14 cellular contexts compared by ENCODE assay signal in the genomic region with DNA sequence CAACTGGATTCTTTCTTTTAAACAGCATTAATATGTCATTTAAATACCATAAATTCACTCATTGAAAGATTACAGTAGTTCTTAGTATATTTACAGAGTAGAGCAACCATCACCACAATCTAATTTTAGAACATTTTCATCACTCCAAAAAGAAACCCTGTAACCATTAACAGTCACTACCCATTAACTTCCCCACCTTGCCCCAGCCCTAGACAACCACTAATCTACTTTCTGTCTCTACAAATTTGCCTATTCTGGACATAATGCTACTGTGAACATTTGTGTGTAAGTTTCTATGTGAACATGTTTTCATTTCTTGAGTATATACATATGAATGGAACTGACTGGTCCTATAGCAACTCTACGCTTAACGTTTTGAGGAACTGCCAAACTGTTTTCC. TPM values are rescaled to one million over a fixed set of nuclear protein-coding genes. Genes with fewer than 3 reads are reported as not detected.
DNase-seq lines count a peak whose midpoint lies in the region; ATAC-seq, FAIRE-seq and TF ChIP-seq lines count a peak whose summit lies in the region.
"Had no signal": no experiment of that assay in that cellular context is flagged by ENCODE, and none has a peak within 500 bp of the region (broad histone marks: within the 10 kb centered on the region; RNA-seq: fewer than 3 reads in every experiment).

No MANE protein-coding gene starts in this region.

- H3K9me3 Mint-ChIP-seq in astrocyte (ENCODE audit: unreplicated experiment) = no peaks in the 10 kb centered on the region
- H3K9me3 Mint-ChIP-seq: CD8-positive, alpha-beta T cell; nephron progenitor cell had no signal

- H3K9me3 ChIP-seq in astrocyte (ENCODE audit: insufficient read depth, low read depth, low read length) (no peaks in the 10 kb centered on the region), pancreas (no peaks in the 10 kb centered on the region)
- H3K9me3 ChIP-seq: tibial artery had no signal

- intact Hi-C loops in pancreas (cut with DNase I) = loop anchor here in 1 of 3 donors (10.0 kb wide), 1 partner anchor 689 kb away; no protein-coding TSS in a partner anchor

- no peak overlapping the region for H3K4me3 Mint-ChIP-seq in astrocyte (ENCODE audit: unreplicated experiment)
- H3K4me3 Mint-ChIP-seq: CD8-positive, alpha-beta T cell; nephron progenitor cell had no signal

- H3K27ac ChIP-seq in astrocyte (ENCODE audit: low read depth, low read length) = no peak overlapping the region
- H3K27ac ChIP-seq in pancreas = no peak overlapping the region
- H3K27ac ChIP-seq: RWPE1, tibial artery had no signal

- peaks cover 26% of the 10 kb centered on the region for H3K36me3 Mint-ChIP-seq in astrocyte (ENCODE audit: low read depth, unreplicated experiment)

- peaks cover 4% of the 10 kb centered on the region for H4K20me1 ChIP-seq in astrocyte (ENCODE audit: insufficient read depth, low read length)

- DNase-seq in astrocyte (ENCODE audit: low read depth) (no peak), pancreas (no peak), germinal center (ENCODE audit: low spot score) (no peak)
- DNase-seq in activated CD8-positive, alpha-beta memory T cell treated with anti-CD3 and anti-CD28 coated beads for 24 hours = no peak
- DNase-seq: activated CD4-positive, alpha-beta T cell treated with anti-CD3 and anti-CD28 coated beads, Interleukin-2, amount 50 U/mL, for 48 hours; activated naive CD4-positive, alpha-beta T cell treated with Interleukin-2 at 50 U/mL for 16 hours; CD8-positive, alpha-beta T cell; nephron progenitor cell; tibial artery had no signal

- H3K9ac ChIP-seq in astrocyte (ENCODE audit: low read length) = no peak overlapping the region

- H3K4me1 Mint-ChIP-seq in astrocyte (ENCODE audit: low read depth, unreplicated experiment) = no peaks in the 10 kb centered on the region
- H3K4me1 Mint-ChIP-seq: nephron progenitor cell had no signal

- H3K27ac Mint-ChIP-seq in astrocyte (ENCODE audit: unreplicated experiment) = no peak overlapping the region
- H3K27ac Mint-ChIP-seq: CD8-positive, alpha-beta T cell; nephron progenitor cell had no signal

- H3K4me2 ChIP-seq in astrocyte (ENCODE audit: low read length) = no peak overlapping the region
- H3K4me2 ChIP-seq: smooth muscle cell had no signal

- ATAC-seq in GM19023 (IDR thresholded peaks at IDR 0.05; ENCODE audit: unreplicated experiment) (peak; percentile 87), GM21423 (IDR thresholded peaks at IDR 0.05; ENCODE audit: unreplicated experiment) (peak; percentile 93), HG03066 (IDR thresholded peaks at IDR 0.05; ENCODE audit: low read depth, unreplicated experiment) (peak; percentile 91), pancreas (no peak)
- ATAC-seq: CD8-positive, alpha-beta T cell had no signal

- no peak overlapping the region for H3K4me3 ChIP-seq in astrocyte (ENCODE audit: insufficient read depth, low read depth, low read length)
- H3K4me3 ChIP-seq in pancreas = no peak overlapping the region
- H3K4me3 ChIP-seq: smooth muscle cell, tibial artery had no signal

- H3K27me3 Mint-ChIP-seq in astrocyte (ENCODE audit: low read depth, unreplicated experiment) = no peaks in the 10 kb centered on the region

- peaks cover 14% of the 10 kb centered on the region for H3K36me3 ChIP-seq in astrocyte (ENCODE audit: insufficient read depth, low read length)
- peaks cover 0 to 6% (median 0%) of the 10 kb centered on the region in 3 donors for H3K36me3 ChIP-seq in pancreas

- H3K27me3 ChIP-seq in astrocyte (ENCODE audit: insufficient read depth, low read length) (no peaks in the 10 kb centered on the region), pancreas (no peaks in the 10 kb centered on the region)
- H3K27me3 ChIP-seq: tibial artery had no signal

- peak; percentile 45 for FAIRE-seq in astrocyte (lab: Jason Lieb, UNC)
- no peak for FAIRE-seq in pancreas (lab: Jason Lieb, UNC)

- WGBS in pancreas, 2 donors = 89 to 92% methylated on average over 2 of the region's 2 CpGs

- H2AFZ ChIP-seq in astrocyte (ENCODE audit: low read depth, low read length) = no peak overlapping the region

- no peaks in the 10 kb centered on the region for H3K4me1 ChIP-seq in astrocyte (ENCODE audit: insufficient read depth, low read length)
- H3K4me1 ChIP-seq in pancreas = no peaks in the 10 kb centered on the region
- H3K4me1 ChIP-seq: tibial artery had no signal

- TF ChIP-seq CTCF in astrocyte (IDR thresholded peaks at IDR 0.05; ENCODE audit: insufficient read depth, low read depth, low read length) = no peak
- no peak for TF ChIP-seq CTCF in pancreas (IDR thresholded peaks at IDR 0.05)

- no peaks in the 10 kb centered on the region for H3K79me2 ChIP-seq in astrocyte (ENCODE audit: insufficient read depth, low read length)

RNA-seq across cellular contexts. Expression of a gene that starts 42.4 kb away (rescaled TPM):
- total RNA-seq in astrocyte = 244 and 341 TPM in 2 replicates
- 10 to 100 TPM in 3 of 6 donors, 1 to 10 TPM in 3; 8.6 to 26.1 (median 11.8) TPM for total RNA-seq in pancreas
- polyA plus RNA-seq in pancreas = 1 to 10 TPM; 3.8 to 7.0 TPM

RNA-seq across cellular contexts. Expression of a gene that starts 56.0 kb away (rescaled TPM):
- total RNA-seq in astrocyte (2.2 and 2.4 TPM in 2 replicates), pancreas (1 to 10 TPM in 5 of 6 donors, under 1 TPM in 1; 0.95 to 1.8 (median 1.2) TPM)
- polyA plus RNA-seq in pancreas = 1 to 10 TPM; 1.8 to 2.4 TPM

Comparison
In these comparisons a context has a peak if more than half of its experiments do, and no peak if none do; other contexts are left out.
1. ATAC-seq: peak in GM19023 (single experiment), GM21423 (single experiment) and HG03066 (single experiment); none in pancreas (0 of 4).